Comparison of ENCODE assay signal across 18 cellular contexts in genomic region chr6:158573542-158573931, GRCh38. TPM values are rescaled to one million over a fixed set of nuclear protein-coding genes. Genes with fewer than 3 reads are reported as not detected.
DNase-seq lines count a peak whose midpoint lies in the region; TF ChIP-seq lines count a peak whose summit lies in the region.
"Had no signal": no experiment of that assay in that cellular context is flagged by ENCODE, and none has a peak within 500 bp of the region (broad histone marks: within the 10 kb centered on the region; RNA-seq: fewer than 3 reads in every experiment).

No MANE protein-coding gene starts in this region.

- H2BK120ac ChIP-seq in mesenchymal stem cell (ENCODE audit: low read depth, low read length) = no peak overlapping the region

- no peak overlapping the region for H3K18ac ChIP-seq in mesenchymal stem cell (ENCODE audit: low read depth in 1 of 2, low read length in 2 of 2)

- no peak overlapping the region for H2AFZ ChIP-seq in mesenchymal stem cell (ENCODE audit: low read depth, low read length)

- no peak overlapping the region for H2BK5ac ChIP-seq in mesenchymal stem cell (ENCODE audit: low read depth, low read length, poor library complexity, severe bottlenecking)

- H3K4me3 Mint-ChIP-seq in activated CD4-positive, alpha-beta T cell treated with anti-CD3 and anti-CD28 coated beads, Interleukin-2, amount 10 ng/mL, durations not matched to agents 7 days and 5 days = no peak overlapping the region
- no peak overlapping the region for H3K4me3 Mint-ChIP-seq in activated CD4-positive, alpha-beta T cell treated with anti-CD3 and anti-CD28 coated beads, Interleukin-2, amount 10 ng/mL, durations not matched to agents 24 days and 14 days
- no peak overlapping the region for H3K4me3 Mint-ChIP-seq in activated T-helper 1 cell treated with anti-CD3 and anti-CD28 coated beads, Interleukin-12 subunit alpha, Interleukin-12 subunit beta, Interleukin-2, Interleukin-4 antibody, amounts not matched to agents 30 ng/mL and 10 ng/mL and 1 ng/mL, durations not matched to agents 14 hours and 24 hours and 36 hours

- H2AK5ac ChIP-seq in mesenchymal stem cell (ENCODE audit: low read length, severe bottlenecking) = no peak overlapping the region

- H3K36me3 ChIP-seq in mesenchymal stem cell (ENCODE audit: control insufficient read depth in 1 of 2, insufficient read depth in 2 of 2, low read depth in 1 of 2, low read length in 2 of 2) (peaks cover 12 to 28% of the 10 kb centered on the region in 2 experiments), stomach (peaks cover 0 to 20% (median 2%) of the 10 kb centered on the region in 4 donors)
- H3K36me3 ChIP-seq: Peyer's patch had no signal

- WGBS in mesenchymal stem cell = 96% methylated on average over 10 of the region's 10 CpGs
- 72 to 86% (median 78%) methylated on average over 10 of the region's 10 CpGs for WGBS in stomach, 5 donors

- no peaks in the 10 kb centered on the region for H3K27me3 ChIP-seq in mesenchymal stem cell (ENCODE audit: control insufficient read depth in 1 of 2, insufficient read depth in 1 of 2, low read length in 2 of 2)
- H3K27me3 ChIP-seq in stomach = no peaks in the 10 kb centered on the region
- H3K27me3 ChIP-seq: Peyer's patch had no signal

- no peak overlapping the region for H3K4me2 ChIP-seq in mesenchymal stem cell (ENCODE audit: low read length, poor library complexity, severe bottlenecking)

- CTCF ChIA-PET in activated CD4-positive, alpha-beta T cell treated with anti-CD3 and anti-CD28 coated beads, Interleukin-2, amount 10 ng/mL, durations not matched to agents 7 days and 5 days (lab: Charles Lee) = interaction anchor here (0.6 kb wide), 1 partner anchor 177 kb away, joined by 3 read pairs; no protein-coding TSS in a partner anchor

- H3K23ac ChIP-seq in mesenchymal stem cell (ENCODE audit: low read length in 2 of 2) = no peak overlapping the region

- H4K91ac ChIP-seq in mesenchymal stem cell (ENCODE audit: low read length) = no peak overlapping the region

- H3K27ac ChIP-seq in mesenchymal stem cell (ENCODE audit: low read length, poor library complexity, severe bottlenecking) = no peak overlapping the region
- H3K27ac ChIP-seq in stomach = peak overlapping the region; percentile 60 to 87 (median 82)
- H3K27ac ChIP-seq: 22Rv1 had no signal

- no peaks in the 10 kb centered on the region for H3K27me3 Mint-ChIP-seq in activated CD4-positive, alpha-beta T cell treated with anti-CD3 and anti-CD28 coated beads, Interleukin-2, amount 10 ng/mL, durations not matched to agents 7 days and 5 days
- no peaks in the 10 kb centered on the region for H3K27me3 Mint-ChIP-seq in activated CD4-positive, alpha-beta T cell treated with anti-CD3 and anti-CD28 coated beads, Interleukin-2, amount 10 ng/mL, durations not matched to agents 24 days and 14 days
- H3K27me3 Mint-ChIP-seq in activated T-helper 1 cell treated with anti-CD3 and anti-CD28 coated beads, Interleukin-12 subunit alpha, Interleukin-12 subunit beta, Interleukin-2, Interleukin-4 antibody, amounts not matched to agents 30 ng/mL and 10 ng/mL and 1 ng/mL, durations not matched to agents 14 hours and 24 hours and 36 hours (ENCODE audit: insufficient read depth) = no peaks in the 10 kb centered on the region

- TF ChIP-seq POLR2A in stomach (IDR thresholded peaks at IDR 0.05) = no peak

- POLR2A ChIA-PET in activated CD4-positive, alpha-beta T cell treated with anti-CD3 and anti-CD28 coated beads, Interleukin-2, amount 10 ng/mL, durations not matched to agents 7 days and 5 days (lab: Charles Lee) = no interaction called here

- H4K8ac ChIP-seq in mesenchymal stem cell (ENCODE audit: low read length) = peak overlapping the region; percentile 62

- no peak overlapping the region for H3K4me3 ChIP-seq in mesenchymal stem cell (ENCODE audit: insufficient read depth in 1 of 2, low read depth in 1 of 2, low read length in 2 of 2)
- H3K4me3 ChIP-seq in stomach = peak overlapping the region in 1 of 4 donors; percentile 3
- H3K4me3 ChIP-seq in foreskin fibroblast (ENCODE audit: low read depth in 1 of 2, low read length in 2 of 2) = no peak overlapping the region
- H3K4me3 ChIP-seq: GM12878 had no signal

- peaks cover 57% of the 10 kb centered on the region for H3K4me1 Mint-ChIP-seq in activated CD4-positive, alpha-beta T cell treated with anti-CD3 and anti-CD28 coated beads, Interleukin-2, amount 10 ng/mL, durations not matched to agents 7 days and 5 days
- peaks cover 36% of the 10 kb centered on the region for H3K4me1 Mint-ChIP-seq in activated CD4-positive, alpha-beta T cell treated with anti-CD3 and anti-CD28 coated beads, Interleukin-2, amount 10 ng/mL, durations not matched to agents 24 days and 14 days
- peaks cover 38% of the 10 kb centered on the region for H3K4me1 Mint-ChIP-seq in activated T-helper 1 cell treated with anti-CD3 and anti-CD28 coated beads, Interleukin-12 subunit alpha, Interleukin-12 subunit beta, Interleukin-2, Interleukin-4 antibody, amounts not matched to agents 30 ng/mL and 10 ng/mL and 1 ng/mL, durations not matched to agents 14 hours and 24 hours and 36 hours (ENCODE audit: low read depth)

- H3K9me3 Mint-ChIP-seq in activated CD4-positive, alpha-beta T cell treated with anti-CD3 and anti-CD28 coated beads, Interleukin-2, amount 10 ng/mL, durations not matched to agents 7 days and 5 days = peaks cover 5% of the 10 kb centered on the region
- no peaks in the 10 kb centered on the region for H3K9me3 Mint-ChIP-seq in activated CD4-positive, alpha-beta T cell treated with anti-CD3 and anti-CD28 coated beads, Interleukin-2, amount 10 ng/mL, durations not matched to agents 24 days and 14 days
- no peaks in the 10 kb centered on the region for H3K9me3 Mint-ChIP-seq in activated T-helper 1 cell treated with anti-CD3 and anti-CD28 coated beads, Interleukin-12 subunit alpha, Interleukin-12 subunit beta, Interleukin-2, Interleukin-4 antibody, amounts not matched to agents 30 ng/mL and 10 ng/mL and 1 ng/mL, durations not matched to agents 14 hours and 24 hours and 36 hours

- H3K36me3 Mint-ChIP-seq in activated CD4-positive, alpha-beta T cell treated with anti-CD3 and anti-CD28 coated beads, Interleukin-2, amount 10 ng/mL, durations not matched to agents 7 days and 5 days (ENCODE audit: low read depth) = peaks cover 57% of the 10 kb centered on the region
- H3K36me3 Mint-ChIP-seq in activated CD4-positive, alpha-beta T cell treated with anti-CD3 and anti-CD28 coated beads, Interleukin-2, amount 10 ng/mL, durations not matched to agents 24 days and 14 days (ENCODE audit: low read depth) = peaks cover 58% of the 10 kb centered on the region
- H3K36me3 Mint-ChIP-seq in activated T-helper 1 cell treated with anti-CD3 and anti-CD28 coated beads, Interleukin-12 subunit alpha, Interleukin-12 subunit beta, Interleukin-2, Interleukin-4 antibody, amounts not matched to agents 30 ng/mL and 10 ng/mL and 1 ng/mL, durations not matched to agents 14 hours and 24 hours and 36 hours (ENCODE audit: low read depth) = peaks cover 36% of the 10 kb centered on the region

- H2BK15ac ChIP-seq in mesenchymal stem cell (ENCODE audit: low read depth, poor library complexity, severe bottlenecking) = no peak overlapping the region

- no peak overlapping the region for H3K4ac ChIP-seq in mesenchymal stem cell (ENCODE audit: low read depth in 1 of 2, low read length in 2 of 2)

- H3K79me1 ChIP-seq in mesenchymal stem cell (replicated peaks; ENCODE audit: low read length, poor library complexity, severe bottlenecking) = peaks cover 40% of the 10 kb centered on the region

- TF ChIP-seq CTCF in stomach (IDR thresholded peaks at IDR 0.05) (no peak), foreskin fibroblast (IDR thresholded peaks at IDR 0.05; ENCODE audit: low read depth, low read length) (no peak)

- intact Hi-C loops in activated CD4-positive, alpha-beta T cell treated with anti-CD3 and anti-CD28 coated beads, Interleukin-2, amount 10 ng/mL, durations not matched to agents 24 days and 14 days (cut with micrococcal nuclease) = no loop called here
- intact Hi-C loops in activated T-helper 1 cell treated with anti-CD3 and anti-CD28 coated beads, Interleukin-12 subunit alpha, Interleukin-12 subunit beta, Interleukin-2, Interleukin-4 antibody, amounts not matched to agents 30 ng/mL and 10 ng/mL and 1 ng/mL, durations not matched to agents 14 hours and 24 hours and 36 hours (cut with micrococcal nuclease) = no loop called here
- intact Hi-C loops in stomach (cut with DNase I; ENCODE audit: low total_unique reads) = no loop called here

- H3K9ac ChIP-seq in mesenchymal stem cell (ENCODE audit: low read length) = no peak overlapping the region

- H3K27ac Mint-ChIP-seq in activated CD4-positive, alpha-beta T cell treated with anti-CD3 and anti-CD28 coated beads, Interleukin-2, amount 10 ng/mL, durations not matched to agents 7 days and 5 days = peak overlapping the region; percentile 74
- H3K27ac Mint-ChIP-seq in activated CD4-positive, alpha-beta T cell treated with anti-CD3 and anti-CD28 coated beads, Interleukin-2, amount 10 ng/mL, durations not matched to agents 24 days and 14 days = no peak overlapping the region
- peak overlapping the region; percentile 61 for H3K27ac Mint-ChIP-seq in activated T-helper 1 cell treated with anti-CD3 and anti-CD28 coated beads, Interleukin-12 subunit alpha, Interleukin-12 subunit beta, Interleukin-2, Interleukin-4 antibody, amounts not matched to agents 30 ng/mL and 10 ng/mL and 1 ng/mL, durations not matched to agents 14 hours and 24 hours and 36 hours

- H2BK12ac ChIP-seq in mesenchymal stem cell (ENCODE audit: low read length in 2 of 2) = no peak overlapping the region

- H3K14ac ChIP-seq in mesenchymal stem cell (ENCODE audit: low read length in 2 of 2) = no peak overlapping the region

- no peak for TF ChIP-seq EP300 in stomach (IDR thresholded peaks at IDR 0.05)

- no peak for DNase-seq in activated CD4-positive, alpha-beta T cell treated with anti-CD3 and anti-CD28 coated beads, Interleukin-2, amount 10 ng/mL, durations not matched to agents 7 days and 5 days
- DNase-seq in activated CD4-positive, alpha-beta T cell treated with anti-CD3 and anti-CD28 coated beads, Interleukin-2, amount 10 ng/mL, durations not matched to agents 24 days and 14 days = no peak
- DNase-seq in activated T-helper 1 cell treated with anti-CD3 and anti-CD28 coated beads, Interleukin-12 subunit alpha, Interleukin-12 subunit beta, Interleukin-2, Interleukin-4 antibody, amounts not matched to agents 30 ng/mL and 10 ng/mL and 1 ng/mL, durations not matched to agents 14 hours and 24 hours and 36 hours (ENCODE audit: low spot score) = no peak
- DNase-seq in mesenchymal stem cell (no peak), stomach (no peak), DMS 273 treated with DMSO at 0.1 percent for 48 hours (lab: John Stamatoyannopoulos, UW) (no peak), NCI-H1694 treated with DMSO at 0.1 percent for 48 hours (lab: John Stamatoyannopoulos, UW) (no peak), foreskin fibroblast (no peak)
- DNase-seq: H7, Kasumi-1, NCI-H1417, NCI-H2029, NCI-H2171 treated with DMSO at 0.1 percent for 48 hours, NCI-H510A, SHP77 treated with DMSO at 0.1 percent for 48 hours had no signal

- peaks cover 17% of the 10 kb centered on the region for H3K4me1 ChIP-seq in mesenchymal stem cell (ENCODE audit: control insufficient read depth, insufficient read depth, low read depth, low read length)
- H3K4me1 ChIP-seq in stomach = peaks cover 31 to 74% (median 63%) of the 10 kb centered on the region in 4 donors

- H3K9me3 ChIP-seq in mesenchymal stem cell (ENCODE audit: control insufficient read depth, low read length) (no peaks in the 10 kb centered on the region), stomach (no peaks in the 10 kb centered on the region)
- H3K9me3 ChIP-seq: Peyer's patch had no signal

RNA-seq across cellular contexts. Expression of gene TMEM181, which starts 13.6 kb away (rescaled TPM):
- 10 to 100 TPM; 16.9 to 17.6 TPM for total RNA-seq in activated CD4-positive, alpha-beta T cell treated with anti-CD3 and anti-CD28 coated beads, Interleukin-2, amount 10 ng/mL, durations not matched to agents 7 days and 5 days
- total RNA-seq in activated CD4-positive, alpha-beta T cell treated with anti-CD3 and anti-CD28 coated beads, Interleukin-2, amount 10 ng/mL, durations not matched to agents 24 days and 14 days = 17.1 and 17.8 TPM in 2 replicates
- 17.0 and 17.7 TPM in 2 replicates for total RNA-seq in activated T-helper 1 cell treated with anti-CD3 and anti-CD28 coated beads, Interleukin-12 subunit alpha, Interleukin-12 subunit beta, Interleukin-2, Interleukin-4 antibody, amounts not matched to agents 30 ng/mL and 10 ng/mL and 1 ng/mL, durations not matched to agents 14 hours and 24 hours and 36 hours
- 30.8 TPM for polyA plus RNA-seq in mesenchymal stem cell (2013, experiment 1 of 2)
- 31.9 TPM for polyA plus RNA-seq in mesenchymal stem cell (2013, experiment 2 of 2)
- 10 to 100 TPM in 3 of 5 donors, 1 to 10 TPM in 2; 2.9 to 62.2 (median 25.4) TPM for total RNA-seq in stomach
- polyA plus RNA-seq in stomach = 10 to 100 TPM in 2 of 3 donors, 1 to 10 TPM in 1; 7.8 to 16.7 (median 13.3) TPM
